Comparison of ENCODE assay signal across 8 cellular contexts in the genomic region with DNA sequence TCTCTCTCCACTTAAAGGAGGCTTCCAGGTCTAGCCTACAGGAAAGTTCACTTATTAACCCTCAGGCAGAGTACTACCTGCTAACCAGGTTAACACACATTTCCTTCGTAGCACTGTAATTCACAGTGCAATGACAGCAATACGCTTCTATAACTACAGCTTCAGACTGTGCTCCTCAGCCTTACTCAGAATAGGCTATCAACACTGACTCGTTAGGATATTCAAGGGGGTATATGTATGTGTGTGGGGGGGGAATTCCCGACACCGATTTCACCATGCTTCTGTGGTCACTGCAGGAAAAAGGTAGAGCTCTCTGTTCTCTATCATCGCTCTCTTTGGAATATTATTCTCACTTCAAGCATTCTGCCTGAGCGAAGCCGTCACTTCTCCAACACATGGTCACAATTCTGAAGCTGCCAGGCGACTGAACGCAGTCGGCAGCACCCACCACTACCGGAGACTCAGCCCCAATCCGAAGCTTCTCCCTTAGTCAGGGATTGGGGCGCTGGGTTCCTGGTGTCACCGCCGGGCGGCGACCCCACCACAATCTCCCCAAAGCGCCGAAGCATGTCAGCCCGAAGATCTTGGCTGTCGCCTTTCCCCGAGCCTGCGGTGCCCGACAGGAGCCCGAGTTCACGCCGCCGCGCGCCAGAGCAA. TPM values are rescaled to one million over a fixed set of nuclear protein-coding genes. Genes with fewer than 3 reads are reported as not detected.
DNase-seq lines count a peak whose midpoint lies in the region; ATAC-seq and TF ChIP-seq lines count a peak whose summit lies in the region.

No MANE protein-coding gene starts in this region.

- no peaks in the 10 kb centered on the region for H3K9me3 ChIP-seq in heart right ventricle

- no peaks in the 10 kb centered on the region for H3K9me3 Mint-ChIP-seq in activated T-cell treated with anti-CD3 and anti-CD28 coated beads, Interleukin-2, amount 50 U/mL, for 24 hours

- peaks cover 63% of the 10 kb centered on the region for H3K4me1 Mint-ChIP-seq in activated T-cell treated with anti-CD3 and anti-CD28 coated beads, Interleukin-2, amount 50 U/mL, for 24 hours (ENCODE audit: low read depth)

- H3K27ac ChIP-seq in heart right ventricle (peak overlapping the region; percentile 93 to 99 (median 97)), skin epidermis (peak overlapping the region; percentile 91 to 100 (median 96))

- no peaks in the 10 kb centered on the region for H3K27me3 ChIP-seq in heart right ventricle

- ATAC-seq in HG03457 (IDR thresholded peaks at IDR 0.05; ENCODE audit: unreplicated experiment) (peak; percentile 18), heart right ventricle (peak in 4 of 8 donors; percentile 2 to 24 (median 4))

- no peaks in the 10 kb centered on the region for H3K27me3 Mint-ChIP-seq in activated T-cell treated with anti-CD3 and anti-CD28 coated beads, Interleukin-2, amount 50 U/mL, for 24 hours

- H3K36me3 ChIP-seq in heart right ventricle: peaks cover 0 to 32% (median 23%) of the 10 kb centered on the region in 9 donors

- H3K4me1 ChIP-seq in heart right ventricle: peaks cover 4 to 49% (median 33%) of the 10 kb centered on the region in 9 donors

- peak; percentile 47 for DNase-seq in NK-92 treated with Interleukin-12 subunit alpha and Interleukin-12 subunit beta, amount 100 ng/mL, for 24 hours (lab: John Stamatoyannopoulos, UW)
- DNase-seq in NK-92 (lab: John Stamatoyannopoulos, UW; ENCODE audit: unreplicated experiment) (no peak), heart right ventricle (no peak), T-helper 9 cell (no peak), H4 (ENCODE audit: low spot score) (no peak)
- DNase-seq in activated T-cell treated with anti-CD3 and anti-CD28 coated beads, Interleukin-2, amount 50 U/mL, for 24 hours: no peak

- peak overlapping the region; percentile 96 for H3K4me3 Mint-ChIP-seq in activated T-cell treated with anti-CD3 and anti-CD28 coated beads, Interleukin-2, amount 50 U/mL, for 24 hours

- peak in 1 of 9 donors; percentile 27 for TF ChIP-seq CTCF in heart right ventricle (IDR thresholded peaks at IDR 0.05)

- H3K36me3 Mint-ChIP-seq in activated T-cell treated with anti-CD3 and anti-CD28 coated beads, Interleukin-2, amount 50 U/mL, for 24 hours (ENCODE audit: low read depth): peaks cover 71% of the 10 kb centered on the region

- WGBS in heart right ventricle, 2 donors: 2 to 3% methylated on average over 30 to 31 of the region's 31 CpGs

- intact Hi-C loops in heart right ventricle (cut with DNase I): no loop called here

- H3K4me3 ChIP-seq in heart right ventricle (peak overlapping the region; percentile 75 to 100 (median 94)), skin epidermis (peak overlapping the region; percentile 66 to 94 (median 74))

- peak overlapping the region; percentile 100 for H3K27ac Mint-ChIP-seq in activated T-cell treated with anti-CD3 and anti-CD28 coated beads, Interleukin-2, amount 50 U/mL, for 24 hours

RNA-seq across cellular contexts. Expression of a gene that starts 0.6 kb away (rescaled TPM):
- total RNA-seq in heart right ventricle: 10 to 100 TPM; 16.0 to 30.2 (median 21.7) TPM
- 10 to 100 TPM; 13.1 to 20.3 TPM for polyA plus RNA-seq in heart right ventricle
- total RNA-seq in H4 (2014; rRNA removed; shearing (Covaris generic)): 12.7 and 22.2 TPM in 2 replicates

RNA-seq across cellular contexts. Expression of a gene that starts 0.9 kb away (rescaled TPM):
- total RNA-seq in heart right ventricle: 100 to 1,000 TPM; 124 to 179 (median 151) TPM
- 100 to 1,000 TPM in 1 of 2 donors, 10 to 100 TPM in 1; 98.9 to 118 TPM for polyA plus RNA-seq in heart right ventricle
- 112 and 116 TPM in 2 replicates for total RNA-seq in H4 (2014; rRNA removed; shearing (Covaris generic))

RNA-seq across cellular contexts. Expression of a gene that starts 10.2 kb away (rescaled TPM):
- 10 to 100 TPM; 12.6 to 21.0 (median 15.6) TPM for total RNA-seq in heart right ventricle
- polyA plus RNA-seq in heart right ventricle: 10 to 100 TPM in 1 of 2 donors, 1 to 10 TPM in 1; 7.5 to 27.7 TPM
- 36.0 and 41.6 TPM in 2 replicates for total RNA-seq in H4 (2014; rRNA removed; shearing (Covaris generic))

RNA-seq across cellular contexts. Expression of a gene that starts 28.4 kb away (rescaled TPM):
- 10 to 100 TPM in 6 of 10 donors, 1 to 10 TPM in 4; 6.8 to 19.2 (median 11.3) TPM for total RNA-seq in heart right ventricle
- 10 to 100 TPM; 19.7 to 23.2 TPM for polyA plus RNA-seq in heart right ventricle
- 6.8 and 13.1 TPM in 2 replicates for total RNA-seq in H4 (2014; rRNA removed; shearing (Covaris generic))

RNA-seq across cellular contexts. Expression of a gene that starts 55.3 kb away (rescaled TPM):
- 10 to 100 TPM; 16.2 to 28.4 (median 20.4) TPM for total RNA-seq in heart right ventricle
- 10 to 100 TPM; 31.3 to 39.0 TPM for polyA plus RNA-seq in heart right ventricle
- total RNA-seq in H4 (2014; rRNA removed; shearing (Covaris generic)): 59.3 and 71.5 TPM in 2 replicates
